ENCODE assay signal across 9 cellular contexts in genomic region chr11:9716275-9717039, GRCh38. TPM values are rescaled to one million over a fixed set of nuclear protein-coding genes. Genes with fewer than 3 reads are reported as not detected.
DNase-seq lines count a peak whose midpoint lies in the region; ATAC-seq and TF ChIP-seq lines count a peak whose summit lies in the region.
"Had no signal": no experiment of that assay in that cellular context is flagged by ENCODE, and none has a peak within 500 bp of the region (broad histone marks: within the 10 kb centered on the region; RNA-seq: fewer than 3 reads in every experiment).

No MANE protein-coding gene starts in this region.

- no peaks in the 10 kb centered on the region for H3K27me3 ChIP-seq in BLaER1 treated with 17β-estradiol and CSF1 and Interleukin-3, amounts not matched to agents 10 nM and 100 nM
- no peaks in the 10 kb centered on the region for H3K27me3 ChIP-seq in ovary

- H3K4me2 ChIP-seq in BLaER1 treated with 17β-estradiol and CSF1 and Interleukin-3, amounts not matched to agents 10 nM and 100 nM: peak overlapping the region; percentile 58 to 87 (median 65)

- WGBS in ovary, 3 donors: 55 to 72% (median 57%) methylated on average over 4 of the region's 4 CpGs

- peaks cover 15% of the 10 kb centered on the region for H3K36me3 Mint-ChIP-seq in activated CD8-positive, alpha-beta T cell treated with anti-CD3 and anti-CD28 coated beads, Interleukin-2, amount 10 ng/mL, durations not matched to agents 7 days and 5 days (ENCODE audit: low read depth)

- peak overlapping the region; percentile 2 for H3K27ac Mint-ChIP-seq in activated CD8-positive, alpha-beta T cell treated with anti-CD3 and anti-CD28 coated beads, Interleukin-2, amount 10 ng/mL, durations not matched to agents 7 days and 5 days

- peak overlapping the region in 9 of 11 experiments; percentile 16 to 50 (median 25); a peak in 10 of 22 replicates for H3K9ac ChIP-seq in BLaER1 treated with 17β-estradiol and CSF1 and Interleukin-3, amounts not matched to agents 10 nM and 100 nM

- peak overlapping the region; percentile 51 to 76 (median 68); a peak in 21 of 22 replicates for H3K27ac ChIP-seq in BLaER1 treated with 17β-estradiol and CSF1 and Interleukin-3, amounts not matched to agents 10 nM and 100 nM
- H3K27ac ChIP-seq in ovary: no peak overlapping the region

- peaks cover 0 to 93% (median 0%) of the 10 kb centered on the region in 11 experiments; a peak in 6 of 22 replicates for H4K20me1 ChIP-seq in BLaER1 treated with 17β-estradiol and CSF1 and Interleukin-3, amounts not matched to agents 10 nM and 100 nM

- no peak overlapping the region for H3K4me3 Mint-ChIP-seq in activated CD8-positive, alpha-beta T cell treated with anti-CD3 and anti-CD28 coated beads, Interleukin-2, amount 10 ng/mL, durations not matched to agents 7 days and 5 days

- H3K9me3 Mint-ChIP-seq in activated CD8-positive, alpha-beta T cell treated with anti-CD3 and anti-CD28 coated beads, Interleukin-2, amount 10 ng/mL, durations not matched to agents 7 days and 5 days (ENCODE audit: insufficient read depth): no peaks in the 10 kb centered on the region

- peaks cover 0 to 47% (median 17%) of the 10 kb centered on the region in 11 experiments; a peak in 15 of 22 replicates for H3K36me3 ChIP-seq in BLaER1 treated with 17β-estradiol and CSF1 and Interleukin-3, amounts not matched to agents 10 nM and 100 nM
- no peaks in the 10 kb centered on the region for H3K36me3 ChIP-seq in ovary

- no peak overlapping the region for H3K4me3 ChIP-seq in BLaER1 treated with 17β-estradiol and CSF1 and Interleukin-3, amounts not matched to agents 10 nM and 100 nM
- no peak overlapping the region for H3K4me3 ChIP-seq in ovary

- peaks cover 21% of the 10 kb centered on the region for H3K4me1 Mint-ChIP-seq in activated CD8-positive, alpha-beta T cell treated with anti-CD3 and anti-CD28 coated beads, Interleukin-2, amount 10 ng/mL, durations not matched to agents 7 days and 5 days (ENCODE audit: low read depth)

- TF ChIP-seq CTCF in ovary (IDR thresholded peaks at IDR 0.05): no peak

- no peak for DNase-seq in activated CD8-positive, alpha-beta T cell treated with anti-CD3 and anti-CD28 coated beads, Interleukin-2, amount 10 ng/mL, durations not matched to agents 7 days and 5 days
- peak; percentile 90 for DNase-seq in iris pigment epithelial cell (ENCODE audit: low read depth)
- DNase-seq in ovary: no peak
- no peak for DNase-seq in glomerular visceral epithelial cell (ENCODE audit: extremely low spot score)
- DNase-seq in NCI-H446 treated with DMSO at 0.1 percent for 48 hours (lab: John Stamatoyannopoulos, UW): no peak

- POLR2A ChIA-PET in activated CD8-positive, alpha-beta T cell treated with anti-CD3 and anti-CD28 coated beads, Interleukin-2, amount 10 ng/mL, durations not matched to agents 7 days and 5 days (lab: Charles Lee): interaction anchor here (1.5 kb wide), 1 partner anchor 353 kb away, joined by 3 read pairs; no protein-coding TSS in a partner anchor

- H3K9me3 ChIP-seq in BLaER1 treated with 17β-estradiol and CSF1 and Interleukin-3, amounts not matched to agents 10 nM and 100 nM (replicated peaks in 1 of 11): peaks cover 0 to 26% (median 20%) of the 10 kb centered on the region in 11 experiments; a peak in 18 of 22 replicates
- H3K9me3 ChIP-seq in ovary: no peaks in the 10 kb centered on the region

- no peak for TF ChIP-seq POLR2A in ovary (IDR thresholded peaks at IDR 0.05)

- no peak for TF ChIP-seq EP300 in ovary (IDR thresholded peaks at IDR 0.05)

- intact Hi-C loops in ovary (cut with DNase I): no loop called here

- peaks cover 3% of the 10 kb centered on the region for H3K27me3 Mint-ChIP-seq in activated CD8-positive, alpha-beta T cell treated with anti-CD3 and anti-CD28 coated beads, Interleukin-2, amount 10 ng/mL, durations not matched to agents 7 days and 5 days (ENCODE audit: low read depth)

- H3K4me1 ChIP-seq in BLaER1 treated with 17β-estradiol and CSF1 and Interleukin-3, amounts not matched to agents 10 nM and 100 nM: peaks cover 46 to 58% (median 49%) of the 10 kb centered on the region in 10 experiments
- H3K4me1 ChIP-seq in ovary (ENCODE audit: insufficient read depth): peaks cover 2% of the 10 kb centered on the region

- CTCF ChIA-PET in activated CD8-positive, alpha-beta T cell treated with anti-CD3 and anti-CD28 coated beads, Interleukin-2, amount 10 ng/mL, durations not matched to agents 7 days and 5 days (lab: Charles Lee): interaction anchor here (0.9 to 2.6 kb wide), 3 partner anchors 16 to 32 kb away, joined by 3 to 12 read pairs (median 3); no protein-coding TSS in a partner anchor

- ATAC-seq in GM19455 (IDR thresholded peaks at IDR 0.05; ENCODE audit: unreplicated experiment) (peak; percentile 71), HG03460 (IDR thresholded peaks at IDR 0.05; ENCODE audit: unreplicated experiment) (peak; percentile 75)
- no peak for ATAC-seq in activated CD8-positive, alpha-beta T cell treated with anti-CD3 and anti-CD28 coated beads, Interleukin-2, amount 10 ng/mL, durations not matched to agents 7 days and 5 days
- ATAC-seq: HCT116 had no signal

RNA-seq across cellular contexts. Expression of gene SWAP70, which starts 52.6 kb away (rescaled TPM):
- total RNA-seq in activated CD8-positive, alpha-beta T cell treated with anti-CD3 and anti-CD28 coated beads, Interleukin-2, amount 10 ng/mL, durations not matched to agents 7 days and 5 days: 10 to 100 TPM; 11.5 to 13.3 TPM
- 10 to 100 TPM; 14.1 to 23.7 (median 19.8) TPM for total RNA-seq in ovary
- polyA plus RNA-seq in ovary: 10 to 100 TPM; 14.5 to 23.0 TPM

Comparison
In these comparisons a context has a peak if more than half of its experiments do, and no peak if none do; other contexts are left out.
1. H3K27ac ChIP-seq: peak in BLaER1 treated with 17β-estradiol and CSF1 and Interleukin-3, amounts not matched to agents 10 nM and 100 nM (11 of 11); none in ovary (0 of 2).